24 cellular contexts compared by ENCODE assay signal in genomic region chr12:24473097-24473496, GRCh38.
DNase-seq lines count a peak whose midpoint lies in the region; ATAC-seq, FAIRE-seq and TF ChIP-seq lines count a peak whose summit lies in the region.
"Had no signal": no experiment of that assay in that cellular context is flagged by ENCODE, and none has a peak within 500 bp of the region (broad histone marks: within the 10 kb centered on the region; RNA-seq: fewer than 3 reads in every experiment).

No MANE protein-coding gene starts in this region.

- no peak overlapping the region for H3K4me3 ChIP-seq in OCI-LY3 (ENCODE audit: low read length)
- no peak overlapping the region for H3K4me3 ChIP-seq in lung
- no peak overlapping the region for H3K4me3 ChIP-seq in right lobe of liver
- no peak overlapping the region for H3K4me3 ChIP-seq in tibial artery
- H3K4me3 ChIP-seq: A549; BLaER1 treated with 17β-estradiol and CSF1 and Interleukin-3, amounts not matched to agents 10 nM and 100 nM; GM12878; GM23248 had no signal

- H3K4me1 ChIP-seq in OCI-LY3 (ENCODE audit: low read length): peaks cover 28% of the 10 kb centered on the region
- no peaks in the 10 kb centered on the region for H3K4me1 ChIP-seq in lung (ENCODE audit: control insufficient read depth in 2 of 2, insufficient read depth in 2 of 2, low read length in 2 of 2)
- peaks cover 0 to 25% (median 3%) of the 10 kb centered on the region in 4 donors for H3K4me1 ChIP-seq in right lobe of liver
- H3K4me1 ChIP-seq in tibial artery: peaks cover 0 to 13% (median 0%) of the 10 kb centered on the region in 4 donors
- H3K4me1 ChIP-seq: A549, BE2C had no signal

- intact Hi-C loops in right lobe of liver (cut with DNase I): no loop called here
- intact Hi-C loops in tibial artery (cut with DNase I; ENCODE audit: low total_unique reads): no loop called here

- no peak for TF ChIP-seq CTCF in OCI-LY3 (IDR thresholded peaks at IDR 0.05; ENCODE audit: low read depth, low read length)
- no peak for TF ChIP-seq CTCF in lung (IDR thresholded peaks at IDR 0.05; ENCODE audit: control extremely low read depth, extremely low read depth)
- no peak for TF ChIP-seq CTCF in right lobe of liver (IDR thresholded peaks at IDR 0.05)
- no peak for TF ChIP-seq CTCF in tibial artery (IDR thresholded peaks at IDR 0.05)

- ATAC-seq in lung (ENCODE audit: insufficient read depth, low FRiP score) (no peak), right lobe of liver (no peak)
- ATAC-seq: A549, GM12878, HCT116 had no signal

- H3K36me3 ChIP-seq in OCI-LY3 (replicated peaks; ENCODE audit: low read depth, low read length) (peaks cover 8% of the 10 kb centered on the region), lung (ENCODE audit: control insufficient read depth in 2 of 2, insufficient read depth in 2 of 2, low read length in 2 of 2) (no peaks in the 10 kb centered on the region), right lobe of liver (no peaks in the 10 kb centered on the region), tibial artery (no peaks in the 10 kb centered on the region)
- H3K36me3 ChIP-seq: BE2C; BLaER1 treated with 17β-estradiol and CSF1 and Interleukin-3, amounts not matched to agents 10 nM and 100 nM had no signal

- H3K9me3 ChIP-seq in OCI-LY3 (ENCODE audit: insufficient read depth, low read length) (no peaks in the 10 kb centered on the region), lung (ENCODE audit: control insufficient read depth in 2 of 2, insufficient read depth in 1 of 2, low read length in 1 of 2) (no peaks in the 10 kb centered on the region), right lobe of liver (no peaks in the 10 kb centered on the region), tibial artery (no peaks in the 10 kb centered on the region)
- H3K9me3 ChIP-seq: A549, BE2C had no signal

- H3K79me2 ChIP-seq in OCI-LY3 (ENCODE audit: low read length): peaks cover 87% of the 10 kb centered on the region

- H3K9ac ChIP-seq in OCI-LY3 (ENCODE audit: low read length): no peak overlapping the region
- H3K9ac ChIP-seq: BLaER1 treated with 17β-estradiol and CSF1 and Interleukin-3, amounts not matched to agents 10 nM and 100 nM; GM23248 had no signal

- H3K27ac ChIP-seq in OCI-LY3 (ENCODE audit: low read length) (no peak overlapping the region), lung (ENCODE audit: low read depth in 1 of 2, low read length in 1 of 2) (no peak overlapping the region), right lobe of liver (no peak overlapping the region), tibial artery (no peak overlapping the region)
- H3K27ac ChIP-seq: A549; BLaER1 treated with 17β-estradiol and CSF1 and Interleukin-3, amounts not matched to agents 10 nM and 100 nM; GM23248 had no signal

- DNase-seq in lung (ENCODE audit: low spot score) (peak; percentile 29), NCI-H1436 (lab: John Stamatoyannopoulos, UW) (no peak), right lobe of liver (no peak), MV-4-11 (lab: John Stamatoyannopoulos, UW) (no peak), tibial artery (no peak)
- DNase-seq: 8988T; ACHN; AML-193; BE2C; CD4-positive, alpha-beta T cell; CD8-positive, alpha-beta memory T cell; DMS 273 treated with DMSO at 0.1 percent for 48 hours; DMS79; EL; GDM1; GM23248; H9 had no signal

- peak overlapping the region; percentile 25 for H3K4me2 ChIP-seq in OCI-LY3 (ENCODE audit: low read length)
- H3K4me2 ChIP-seq: A549; BLaER1 treated with 17β-estradiol and CSF1 and Interleukin-3, amounts not matched to agents 10 nM and 100 nM had no signal

- H4K20me1 ChIP-seq in OCI-LY3 (ENCODE audit: insufficient read depth, low read length): 0 out of 2 replicates have a peak, but pooled peaks cover 3% of the 10 kb centered on the region
- H4K20me1 ChIP-seq: BLaER1 treated with 17β-estradiol and CSF1 and Interleukin-3, amounts not matched to agents 10 nM and 100 nM had no signal

- WGBS in lung, 2 donors: 63 to 81% methylated on average over 4 of the region's 4 CpGs
- WGBS in right lobe of liver (ENCODE audit: insufficient coverage, low coverage, low lambda C conversion rate, missing lambda C conversion rate): 62% methylated on average over 4 of the region's 4 CpGs

- no peak for TF ChIP-seq POLR2A in right lobe of liver (IDR thresholded peaks at IDR 0.05)

- FAIRE-seq in islet of Langerhans (lab: Jason Lieb, UNC): peak; percentile 60
- FAIRE-seq: A549, GM12878, GM19239 had no signal

- H3K27me3 ChIP-seq in OCI-LY3 (ENCODE audit: low read depth, low read length) (no peaks in the 10 kb centered on the region), lung (ENCODE audit: control insufficient read depth, insufficient read depth) (no peaks in the 10 kb centered on the region), right lobe of liver (no peaks in the 10 kb centered on the region), tibial artery (no peaks in the 10 kb centered on the region)
- H3K27me3 ChIP-seq: BE2C; BLaER1 treated with 17β-estradiol and CSF1 and Interleukin-3, amounts not matched to agents 10 nM and 100 nM had no signal

- H2AFZ ChIP-seq in OCI-LY3 (ENCODE audit: low read depth, low read length): no peak overlapping the region
- H2AFZ ChIP-seq: GM23248 had no signal
